In genomic region chr19:55080121-55080914, GRCh38 we compare ENCODE assay signal across 8 cellular contexts. TPM values are rescaled to one million over a fixed set of nuclear protein-coding genes. Genes with fewer than 3 reads are reported as not detected.
DNase-seq lines count a peak whose midpoint lies in the region; ATAC-seq lines count a peak whose summit lies in the region.

No MANE protein-coding gene starts in this region.

- intact Hi-C loops in CD4-positive, alpha-beta memory T cell (cut with micrococcal nuclease): loop anchor here (2.0 kb wide), 3 partner anchors 36 to 518 kb away; partner anchors contain the start of genes FIZ1 and PPP1R12C
- intact Hi-C loops in aorta (cut with DNase I): no loop called here

- no CpG with 5 or more reads among the region's 55 CpGs for WGBS in neuronal stem cell (ENCODE audit: extremely low coverage in 2 of 2, insufficient read length in 2 of 2, insufficient replicate concordance in 1 of 2), 2 donors
- 2 to 4% methylated on average over 54 to 55 of the region's 55 CpGs for WGBS in aorta, 2 donors

- POLR2A ChIA-PET in CD4-positive, alpha-beta memory T cell (lab: Charles Lee; ENCODE audit: partially characterized antibody): interaction anchor here (0.7 to 3.4 kb wide), 4 partner anchors 9 to 304 kb away, joined by 3 to 20 read pairs (median 8); partner anchors contain the start of genes PPP1R12C, RDH13 and TMEM238

- H3K36me3 Mint-ChIP-seq in CD4-positive, alpha-beta memory T cell: no peaks in the 10 kb centered on the region
- H3K36me3 Mint-ChIP-seq in activated T-cell treated with anti-CD3 and anti-CD28 coated beads, Interleukin-2, amount 50 U/mL, for 24 hours (ENCODE audit: low read depth): no peaks in the 10 kb centered on the region

- peak overlapping the region; percentile 86 for H2AK5ac ChIP-seq in neuronal stem cell (ENCODE audit: low read depth, low read length)

- H3K4me3 ChIP-seq in CD4-positive, alpha-beta memory T cell (ENCODE audit: low read length in 2 of 2): peak overlapping the region; percentile 77 to 86
- H3K4me3 ChIP-seq in neuronal stem cell (ENCODE audit: low read length in 2 of 2) (peak overlapping the region; percentile 22 to 79), aorta (ENCODE audit: low read length in 2 of 2) (no peak overlapping the region)

- H3K27ac ChIP-seq in CD4-positive, alpha-beta memory T cell (ENCODE audit: low read depth, low read length): peak overlapping the region; percentile 9
- H3K27ac ChIP-seq in neuronal stem cell (replicated peaks; ENCODE audit: low read length) (no peak overlapping the region), aorta (ENCODE audit: low read depth in 1 of 2, low read length in 2 of 2) (no peak overlapping the region)

- H2BK12ac ChIP-seq in neuronal stem cell (ENCODE audit: low read length): peak overlapping the region; percentile 60

- peak; percentile 39 for ATAC-seq in aorta (ENCODE audit: low FRiP score)

- CTCF ChIA-PET in CD4-positive, alpha-beta memory T cell (lab: Charles Lee; ENCODE audit: partially characterized antibody): interaction anchor here (1.1 to 1.3 kb wide), 2 partner anchors 8 to 9 kb away, joined by 3 to 4 read pairs; no protein-coding TSS in a partner anchor

- H3K9ac ChIP-seq in neuronal stem cell (ENCODE audit: low read depth, low read length, poor library complexity): peak overlapping the region; percentile 87

- peak overlapping the region; percentile 50 for H4K8ac ChIP-seq in neuronal stem cell (ENCODE audit: low read depth, low read length)

- peak overlapping the region; percentile 92 for H3K23ac ChIP-seq in neuronal stem cell (ENCODE audit: low read depth, low read length, poor library complexity)

- peaks cover 23% of the 10 kb centered on the region for H3K4me1 ChIP-seq in CD4-positive, alpha-beta memory T cell (ENCODE audit: insufficient read depth, low read length)
- H3K4me1 ChIP-seq in neuronal stem cell (ENCODE audit: control insufficient read depth in 2 of 2, insufficient read depth in 1 of 2, low read depth in 1 of 2, low read length in 2 of 2) (peaks cover 2 to 14% of the 10 kb centered on the region in 2 donors), aorta (ENCODE audit: control insufficient read depth in 1 of 2, insufficient read depth in 2 of 2, low read length in 2 of 2) (no peaks in the 10 kb centered on the region)

- no peaks in the 10 kb centered on the region for H3K9me3 ChIP-seq in CD4-positive, alpha-beta memory T cell (ENCODE audit: control insufficient read depth in 1 of 2, low read length in 2 of 2)
- peaks cover 2 to 12% of the 10 kb centered on the region in 2 donors for H3K9me3 ChIP-seq in neuronal stem cell (replicated peaks in 1 of 2; ENCODE audit: control insufficient read depth in 2 of 2, insufficient read depth in 1 of 2, low read depth in 1 of 2, low read length in 2 of 2)
- H3K9me3 ChIP-seq in aorta (ENCODE audit: control insufficient read depth, low read length): no peaks in the 10 kb centered on the region

- H3K36me3 ChIP-seq in CD4-positive, alpha-beta memory T cell (ENCODE audit: insufficient read depth, low read length): no peaks in the 10 kb centered on the region
- no peaks in the 10 kb centered on the region for H3K36me3 ChIP-seq in neuronal stem cell (replicated peaks in 1 of 2; ENCODE audit: control insufficient read depth in 2 of 2, insufficient read depth in 2 of 2, low read length in 2 of 2)
- no peaks in the 10 kb centered on the region for H3K36me3 ChIP-seq in aorta (ENCODE audit: control insufficient read depth in 1 of 2, insufficient read depth in 2 of 2, low read length in 1 of 2)

- H3K9me3 Mint-ChIP-seq in CD4-positive, alpha-beta memory T cell: peaks cover 0 to 3% (median under 1%) of the 10 kb centered on the region in 8 donors
- H3K9me3 Mint-ChIP-seq in activated T-cell treated with anti-CD3 and anti-CD28 coated beads, Interleukin-2, amount 50 U/mL, for 24 hours: peaks cover 8% of the 10 kb centered on the region

- H3K4me2 ChIP-seq in neuronal stem cell (ENCODE audit: insufficient read depth, low read length, poor library complexity, severe bottlenecking): peak overlapping the region; percentile 95

- H3K18ac ChIP-seq in neuronal stem cell (ENCODE audit: low read length): peak overlapping the region; percentile 93

- peak overlapping the region; percentile 95 for H2AFZ ChIP-seq in neuronal stem cell (ENCODE audit: low read length)

- H3K14ac ChIP-seq in neuronal stem cell (ENCODE audit: low read length): peak overlapping the region; percentile 91

- no peak overlapping the region for H2BK5ac ChIP-seq in neuronal stem cell (ENCODE audit: low read length)

- H3K4ac ChIP-seq in neuronal stem cell (ENCODE audit: low read length): peak overlapping the region; percentile 68

- H3K4me1 Mint-ChIP-seq in CD4-positive, alpha-beta memory T cell: peaks cover 12 to 39% (median 23%) of the 10 kb centered on the region in 4 donors
- H3K4me1 Mint-ChIP-seq in activated T-cell treated with anti-CD3 and anti-CD28 coated beads, Interleukin-2, amount 50 U/mL, for 24 hours (ENCODE audit: low read depth): peaks cover 26% of the 10 kb centered on the region

- H3K27me3 Mint-ChIP-seq in CD4-positive, alpha-beta memory T cell: peaks cover 21 to 51% of the 10 kb centered on the region in 2 donors
- H3K27me3 Mint-ChIP-seq in activated T-cell treated with anti-CD3 and anti-CD28 coated beads, Interleukin-2, amount 50 U/mL, for 24 hours: peaks cover 73% of the 10 kb centered on the region

- peak overlapping the region in 6 of 7 donors; percentile 55 to 81 (median 71) for H3K27ac Mint-ChIP-seq in CD4-positive, alpha-beta memory T cell
- H3K27ac Mint-ChIP-seq in activated T-cell treated with anti-CD3 and anti-CD28 coated beads, Interleukin-2, amount 50 U/mL, for 24 hours: no peak overlapping the region

- no peak overlapping the region for H2BK120ac ChIP-seq in neuronal stem cell (ENCODE audit: low read depth, low read length)

- no peak overlapping the region for H4K91ac ChIP-seq in neuronal stem cell (ENCODE audit: low read depth, low read length, poor library complexity)

- no peaks in the 10 kb centered on the region for H3K27me3 ChIP-seq in CD4-positive, alpha-beta memory T cell (ENCODE audit: insufficient read depth, low read length)
- peaks cover 4 to 61% (median 53%) of the 10 kb centered on the region in 3 experiments for H3K27me3 ChIP-seq in neuronal stem cell (ENCODE audit: control insufficient read depth in 3 of 3, insufficient read depth in 3 of 3, low read depth in 1 of 3, low read length in 3 of 3)
- H3K27me3 ChIP-seq in aorta (ENCODE audit: control insufficient read depth in 1 of 2, insufficient read depth in 2 of 2, low read length in 1 of 2): no peaks in the 10 kb centered on the region

- H3K4me3 Mint-ChIP-seq in CD4-positive, alpha-beta memory T cell: peak overlapping the region; percentile 81 to 91 (median 84)
- peak overlapping the region; percentile 64 for H3K4me3 Mint-ChIP-seq in activated T-cell treated with anti-CD3 and anti-CD28 coated beads, Interleukin-2, amount 50 U/mL, for 24 hours

- peak; percentile 42 to 63 (median 51) for DNase-seq in CD4-positive, alpha-beta memory T cell
- DNase-seq in HK-2 (ENCODE audit: unreplicated experiment) (peak; percentile 99), NOMO-1 treated with DMSO at 0.1 percent for 48 hours (lab: John Stamatoyannopoulos, UW; ENCODE audit: unreplicated experiment) (peak; percentile 70), fibroblast of peridontal ligament (ENCODE audit: extremely low read depth) (peak; percentile 24), neuronal stem cell (ENCODE audit: low spot score) (no peak), aorta (peak in 1 of 2 donors; percentile 78), glomerular visceral epithelial cell (ENCODE audit: extremely low spot score) (no peak)
- DNase-seq in activated T-cell treated with anti-CD3 and anti-CD28 coated beads, Interleukin-2, amount 50 U/mL, for 24 hours: peak; percentile 78

- H2BK15ac ChIP-seq in neuronal stem cell (ENCODE audit: low read length): peak overlapping the region; percentile 96

- no peaks in the 10 kb centered on the region for H3K79me1 ChIP-seq in neuronal stem cell (ENCODE audit: low read depth, low read length)

RNA-seq across cellular contexts. Expression of gene EPS8L1, which starts 4.6 kb away (rescaled TPM):
- 1 to 10 TPM; 1.6 to 2.2 TPM for total RNA-seq in CD4-positive, alpha-beta memory T cell
- polyA plus RNA-seq in CD4-positive, alpha-beta memory T cell: under 1 TPM; 0.45 to 0.49 TPM
- 19.6 TPM for polyA plus RNA-seq in neuronal stem cell (2013, experiment 1 of 2)
- polyA plus RNA-seq in neuronal stem cell (2013, experiment 2 of 2): 18.4 TPM
- total RNA-seq in aorta: 1 to 10 TPM in 1 of 2 donors, under 1 TPM in 1; 0.81 to 4.1 TPM
- 10 to 100 TPM in 1 of 2 donors, under 1 TPM in 1; 0.38 to 10.8 TPM for polyA plus RNA-seq in aorta

RNA-seq across cellular contexts. Expression of gene RDH13, which starts 17.4 kb away (rescaled TPM):
- total RNA-seq in CD4-positive, alpha-beta memory T cell: 10 to 100 TPM; 23.9 to 27.4 TPM
- 10 to 100 TPM in 1 of 2 donors, 1 to 10 TPM in 1; 3.3 to 15.6 TPM for polyA plus RNA-seq in CD4-positive, alpha-beta memory T cell
- polyA plus RNA-seq in neuronal stem cell (2013, experiment 1 of 2): 7.9 TPM
- polyA plus RNA-seq in neuronal stem cell (2013, experiment 2 of 2): 7.9 TPM
- total RNA-seq in aorta: 10 to 100 TPM in 1 of 2 donors, 1 to 10 TPM in 1; 8.9 to 14.4 TPM
- 10 to 100 TPM in 1 of 2 donors, 1 to 10 TPM in 1; 3.4 to 12.4 TPM for polyA plus RNA-seq in aorta

RNA-seq across cellular contexts. Expression of gene PPP1R12C, which starts 37.1 kb away (rescaled TPM):
- 100 to 1,000 TPM; 165 TPM for total RNA-seq in CD4-positive, alpha-beta memory T cell
- polyA plus RNA-seq in CD4-positive, alpha-beta memory T cell: 1 to 10 TPM; 1.4 to 9.5 TPM
- polyA plus RNA-seq in neuronal stem cell (2013, experiment 1 of 2): 45.4 TPM
- polyA plus RNA-seq in neuronal stem cell (2013, experiment 2 of 2): 45.1 TPM
- 100 to 1,000 TPM; 134 to 218 TPM for total RNA-seq in aorta
- polyA plus RNA-seq in aorta: 100 to 1,000 TPM; 104 to 432 TPM

RNA-seq across cellular contexts. Expression of gene GP6, which starts 42.3 kb away (rescaled TPM):
- total RNA-seq in CD4-positive, alpha-beta memory T cell: under 1 TPM; 0.33 to 0.52 TPM
- polyA plus RNA-seq in CD4-positive, alpha-beta memory T cell: not detected
- 0.26 TPM for polyA plus RNA-seq in neuronal stem cell (2013, experiment 1 of 2)
- polyA plus RNA-seq in neuronal stem cell (2013, experiment 2 of 2): 0.17 TPM
- total RNA-seq in aorta: under 1 TPM; 0.27 to 0.84 TPM
- under 1 TPM in 1 of 2 donors, not detected in 1; 0.08 TPM for polyA plus RNA-seq in aorta

Comparison
In these comparisons a context has a peak if more than half of its experiments do, and no peak if none do; other contexts are left out.
1. DNase-seq: peak in CD4-positive, alpha-beta memory T cell (5 of 5), HK-2 (single experiment), NOMO-1 treated with DMSO at 0.1 percent for 48 hours (single experiment), activated T-cell treated with anti-CD3 and anti-CD28 coated beads, Interleukin-2, amount 50 U/mL, for 24 hours (single experiment) and fibroblast of peridontal ligament (single experiment); none in neuronal stem cell (single experiment) and glomerular visceral epithelial cell (single experiment).
2. H3K4me3 ChIP-seq: peak in CD4-positive, alpha-beta memory T cell (2 of 2) and neuronal stem cell (2 of 2); none in aorta (0 of 2).